ENCODE assay signal across 24 cellular contexts in the genomic region with DNA sequence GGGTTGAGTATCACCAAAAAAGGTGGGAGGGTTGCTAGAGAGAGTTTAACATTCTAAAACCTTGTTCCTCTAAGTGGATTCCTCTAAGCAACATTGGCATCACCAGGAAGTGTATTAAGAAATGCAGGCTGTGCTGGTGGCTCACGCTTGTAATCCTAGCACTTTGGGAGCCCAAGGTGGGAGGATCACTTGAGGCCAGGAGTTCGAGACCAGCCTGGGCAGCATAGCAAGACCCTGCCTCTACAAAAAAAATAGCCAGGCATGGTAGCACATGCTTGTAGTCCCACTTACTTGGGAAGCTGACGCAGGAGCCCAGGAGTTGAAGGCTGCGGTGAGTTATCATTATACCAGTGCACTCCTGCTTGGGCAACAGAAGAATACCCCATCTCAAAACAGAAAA. TPM values are rescaled to one million over a fixed set of nuclear protein-coding genes. Genes with fewer than 3 reads are reported as not detected.
"Had no signal": no experiment of that assay in that cellular context is flagged by ENCODE, and none has a peak within 500 bp of the region (broad histone marks: within the 10 kb centered on the region; RNA-seq: fewer than 3 reads in every experiment).

No MANE protein-coding gene starts in this region.

- H3K9ac ChIP-seq: SK-N-SH had no signal

- H3K27ac ChIP-seq: RWPE1 had no signal

- H3K9me3 ChIP-seq: SK-N-SH had no signal

- H3K4me2 ChIP-seq: SK-N-SH had no signal

- H3K27ac Mint-ChIP-seq: IgD-negative memory B cell had no signal

- DNase-seq: KBM-7, MM.1S, NCI-H1092 treated with DMSO at 0.1 percent for 48 hours, NCI-H1436, NCI-H187, NCI-H2029, NCI-H2081 treated with DMSO at 0.1 percent for 48 hours, NCI-H2171, NCI-H226, NCI-H446, NCI-H510A, NCI-H524 treated with DMSO at 0.1 percent for 48 hours, NCI-H69, NCI-H774, PC-3, SHP77, SK-N-SH, SW 1271 had no signal

- H3K27me3 Mint-ChIP-seq: IgD-negative memory B cell had no signal

- H3K9me3 Mint-ChIP-seq: IgD-negative memory B cell had no signal

- ATAC-seq: Panc1, PC-3 had no signal

RNA-seq across cellular contexts. Expression of gene ACTRT3, which starts 8.5 kb away (rescaled TPM):
- total RNA-seq: HT1080 had no signal

RNA-seq across cellular contexts. Expression of gene LRRIQ4, which starts 34.8 kb away (rescaled TPM):
- total RNA-seq: HT1080, LHCN-M2, PC-3, SK-MEL-5 had no signal
- polyA plus RNA-seq: IgD-negative memory B cell, SK-N-SH had no signal

RNA-seq across cellular contexts. Expression of gene LRRC34, which starts 34.9 kb away (rescaled TPM):
- total RNA-seq: HT1080 had no signal
